In the genomic region with DNA sequence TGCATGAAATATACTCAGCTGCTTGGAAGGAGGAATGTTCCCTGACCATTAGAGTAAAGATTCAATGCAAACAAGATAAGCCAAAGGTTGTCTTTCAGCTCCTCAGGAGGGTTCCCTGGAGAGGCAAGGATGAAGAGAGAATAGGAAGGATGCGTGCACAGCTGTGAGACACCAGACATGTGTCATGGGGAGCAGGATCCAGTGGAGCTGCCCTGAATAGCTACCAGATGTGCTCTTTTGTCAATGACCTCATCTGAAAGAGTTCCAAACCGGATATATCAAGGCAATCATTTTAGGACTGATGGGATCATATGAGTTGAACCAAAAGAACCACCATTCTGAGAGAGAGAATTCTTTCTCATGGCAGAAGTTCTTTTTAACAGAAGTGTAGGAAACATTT, we compare ENCODE assay signal across 19 cellular contexts.
DNase-seq lines count a peak whose midpoint lies in the region; ATAC-seq, FAIRE-seq and TF ChIP-seq lines count a peak whose summit lies in the region.
"Had no signal": no experiment of that assay in that cellular context is flagged by ENCODE, and none has a peak within 500 bp of the region (broad histone marks: within the 10 kb centered on the region; RNA-seq: fewer than 3 reads in every experiment).

No MANE protein-coding gene starts in this region.

- 13% methylated on average over 2 of the region's 2 CpGs for WGBS in GM12878 (ENCODE audit: insufficient coverage, insufficient replicate concordance, low lambda C conversion rate, missing lambda C conversion rate)

- H3K4me3 Mint-ChIP-seq in mesothelial cell of epicardium: no peak overlapping the region
- H3K4me3 Mint-ChIP-seq: brain, CD14-positive monocyte had no signal

- H2AFZ ChIP-seq in GM12878 (ENCODE audit: control insufficient read depth, low read depth, low read length): no peak overlapping the region
- H2AFZ ChIP-seq in PC-9: no peak overlapping the region

- TF ChIP-seq CTCF in AG09309 (IDR thresholded peaks at IDR 0.05; ENCODE audit: control insufficient read depth, insufficient read depth, low read depth, low read length, missing control alignments) (no peak), GM12878 (IDR thresholded peaks at IDR 0.05 in 2 of 3, conservative IDR thresholded peaks at IDR 0.05 in 1 of 3; ENCODE audit: control insufficient read depth in 2 of 3, extremely low read depth in 1 of 3, insufficient read depth in 1 of 3, low read depth in 3 of 3, low read length in 3 of 3) (no peak), mesothelial cell of epicardium (IDR thresholded peaks at IDR 0.05; ENCODE audit: unreplicated experiment) (no peak), PC-9 (conservative IDR thresholded peaks at IDR 0.05) (no peak)

- H3K9me3 Mint-ChIP-seq in mesothelial cell of epicardium: peaks cover 3% of the 10 kb centered on the region

- H3K27me3 ChIP-seq in GM12878 (replicated peaks in 1 of 2; ENCODE audit: control insufficient read depth in 2 of 2, insufficient read depth in 2 of 2, low read length in 1 of 2) (no peaks in the 10 kb centered on the region), PC-9 (ENCODE audit: insufficient read depth, low read depth) (no peaks in the 10 kb centered on the region)
- H3K27me3 ChIP-seq: neutrophil, upper lobe of left lung had no signal

- H4K20me1 ChIP-seq in GM12878 (ENCODE audit: control insufficient read depth, insufficient read depth) (no peaks in the 10 kb centered on the region), PC-9 (ENCODE audit: insufficient read depth) (no peaks in the 10 kb centered on the region)

- no peaks in the 10 kb centered on the region for H3K27me3 Mint-ChIP-seq in mesothelial cell of epicardium (ENCODE audit: low read depth)
- H3K27me3 Mint-ChIP-seq: brain had no signal

- no peak for TF ChIP-seq EP300 in GM12878 (IDR thresholded peaks at IDR 0.05; ENCODE audit: borderline replicate concordance in 1 of 2, control insufficient read depth in 1 of 2, low read depth in 2 of 2, low read length in 2 of 2)

- RAD21 ChIA-PET in GM12878 (lab: Charles Lee; ENCODE audit: unreplicated experiment): interaction anchor here (0.8 kb wide), 1 partner anchor 26 kb away, joined by 4 read pairs; no protein-coding TSS in a partner anchor

- no peak for TF ChIP-seq RAD21 in GM12878 (IDR thresholded peaks at IDR 0.05; ENCODE audit: insufficient read depth, low read depth, low read length)

- BruUV-seq in GM12878 (replicated peaks; lab: Mats Ljungman, UMichigan): no TSS peak
- no TSS peak for BruUV-seq in PC-9 (replicated peaks; lab: Mats Ljungman, UMichigan)

- no peak overlapping the region for H3K4me2 ChIP-seq in GM12878 (ENCODE audit: control insufficient read depth, insufficient read depth)
- no peak overlapping the region for H3K4me2 ChIP-seq in PC-9

- H3K27ac Mint-ChIP-seq in mesothelial cell of epicardium: peak overlapping the region; percentile 64
- H3K27ac Mint-ChIP-seq: CD14-positive monocyte had no signal

- peak; percentile 52 for DNase-seq in AG09309 (ENCODE audit: low read depth)
- peak; percentile 93 for DNase-seq in GM04504 (ENCODE audit: low read depth)
- DNase-seq in GM12878 (ENCODE audit: low read depth, low spot score): no peak
- DNase-seq in mesothelial cell of epicardium (ENCODE audit: low spot score in 2 of 2, unreplicated experiment in 2 of 2): no peak
- no peak for DNase-seq in KBM-7
- DNase-seq in PC-9: no peak
- DNase-seq: activated CD4-positive, alpha-beta T cell treated with anti-CD3 and anti-CD28 coated beads for 1 hour; activated naive CD4-positive, alpha-beta T cell treated with Interleukin-2 at 50 U/mL for 16 hours; effector memory CD4-positive, alpha-beta T cell; NCI-H187; NCI-H526 treated with DMSO at 0.1 percent for 48 hours; RPMI8226; upper lobe of left lung had no signal

- no peak for FAIRE-seq in GM12878 (lab: Jason Lieb, UNC)
- FAIRE-seq: keratinocyte had no signal

- CTCF ChIA-PET in GM12878 (lab: Yijun Ruan, JAX): interaction anchor here (0.6 to 0.9 kb wide), 3 partner anchors 11 to 526 kb away, joined by 3 to 4 read pairs (median 3); no protein-coding TSS in a partner anchor
- CTCF ChIA-PET in PC-9 (lab: Charles Lee): no interaction called here

- H3K9me2 ChIP-seq in PC-9 (ENCODE audit: insufficient read depth): no peaks in the 10 kb centered on the region

- no peaks in the 10 kb centered on the region for H3K79me2 ChIP-seq in GM12878 (ENCODE audit: control insufficient read depth, insufficient read depth, low read length)
- H3K79me2 ChIP-seq in PC-9 (ENCODE audit: low read depth): no peaks in the 10 kb centered on the region

- no peak for TF ChIP-seq POLR2A in GM12878 (IDR thresholded peaks at IDR 0.05; ENCODE audit: low read depth, low read length)

- intact Hi-C loops in GM12878 (cut with micrococcal nuclease; ENCODE audit: unreplicated experiment) (no loop called here), PC-9 (cut with micrococcal nuclease; ENCODE audit: unreplicated experiment) (no loop called here)

- SMC1A ChIA-PET in GM12878 (lab: Charles Lee; ENCODE audit: uncharacterized antibody, unreplicated experiment): interaction anchor here (0.7 to 1.8 kb wide), 2 partner anchors 24 to 26 kb away, joined by 3 to 7 read pairs; no protein-coding TSS in a partner anchor

- in situ Hi-C loops in GM12878 (cut with MboI): no loop called here
- in situ Hi-C loops in KBM-7 (cut with MboI; ENCODE audit: low pct_unique_long_range_greater_than_20kb, low sequenced_read_pairs): no loop called here

- no peaks in the 10 kb centered on the region for H3K4me1 ChIP-seq in GM12878 (ENCODE audit: control insufficient read depth, insufficient read depth, low read length)
- H3K4me1 ChIP-seq in PC-9 (replicated peaks; ENCODE audit: insufficient read depth): no peaks in the 10 kb centered on the region

- no peak overlapping the region for H3K9ac ChIP-seq in GM12878 (ENCODE audit: control insufficient read depth, insufficient read depth, low read length)

- no peaks in the 10 kb centered on the region for H3K9me3 ChIP-seq in GM12878 (replicated peaks; ENCODE audit: control insufficient read depth, insufficient read depth, low read length)
- H3K9me3 ChIP-seq in PC-9 (ENCODE audit: insufficient read depth, low read depth): no peaks in the 10 kb centered on the region
- H3K9me3 ChIP-seq: neutrophil, upper lobe of left lung had no signal

- H3K27ac ChIP-seq in GM12878 (ENCODE audit: control insufficient read depth, insufficient read depth) (no peak overlapping the region), PC-9 (no peak overlapping the region)
- H3K27ac ChIP-seq: neutrophil, upper lobe of left lung had no signal

- ATAC-seq in GM12878: no peak
- no peak for ATAC-seq in HG03095 (IDR thresholded peaks at IDR 0.05; ENCODE audit: unreplicated experiment)
- no peak for ATAC-seq in GM21529 (IDR thresholded peaks at IDR 0.05; ENCODE audit: unreplicated experiment)

- no peaks in the 10 kb centered on the region for H3F3A ChIP-seq in PC-9 (ENCODE audit: insufficient read depth, low read depth)

- peaks cover 28% of the 10 kb centered on the region for H3K4me1 Mint-ChIP-seq in mesothelial cell of epicardium

- H3K4me3 ChIP-seq in AG09309 (ENCODE audit: control insufficient read depth, low read depth, low read length) (no peak overlapping the region), GM12878 (no peak overlapping the region), PC-9 (no peak overlapping the region)
- H3K4me3 ChIP-seq: upper lobe of left lung had no signal

- POLR2A ChIA-PET in GM12878 (lab: Charles Lee) (interaction anchor here (0.6 kb wide), 1 partner anchor 386 kb away, joined by 3 read pairs; no protein-coding TSS in a partner anchor), PC-9 (lab: Charles Lee; ENCODE audit: unreplicated experiment) (no interaction called here)

- H3K36me3 ChIP-seq in GM12878 (ENCODE audit: control insufficient read depth in 2 of 2, insufficient read depth in 2 of 2, low read length in 1 of 2) (no peaks in the 10 kb centered on the region), PC-9 (ENCODE audit: low read depth) (no peaks in the 10 kb centered on the region)
- H3K36me3 ChIP-seq: neutrophil, upper lobe of left lung had no signal

- no peaks in the 10 kb centered on the region for H3K36me3 Mint-ChIP-seq in mesothelial cell of epicardium
- H3K36me3 Mint-ChIP-seq: brain had no signal

TF ChIP-seq in GM12878, 131 proteins besides CTCF, POLR2A, EP300 and RAD21:
- peak; percentile 79 for TF ChIP-seq EED (IDR thresholded peaks at IDR 0.05; ENCODE audit: low read depth)
- TF ChIP-seq, protein P1, sequence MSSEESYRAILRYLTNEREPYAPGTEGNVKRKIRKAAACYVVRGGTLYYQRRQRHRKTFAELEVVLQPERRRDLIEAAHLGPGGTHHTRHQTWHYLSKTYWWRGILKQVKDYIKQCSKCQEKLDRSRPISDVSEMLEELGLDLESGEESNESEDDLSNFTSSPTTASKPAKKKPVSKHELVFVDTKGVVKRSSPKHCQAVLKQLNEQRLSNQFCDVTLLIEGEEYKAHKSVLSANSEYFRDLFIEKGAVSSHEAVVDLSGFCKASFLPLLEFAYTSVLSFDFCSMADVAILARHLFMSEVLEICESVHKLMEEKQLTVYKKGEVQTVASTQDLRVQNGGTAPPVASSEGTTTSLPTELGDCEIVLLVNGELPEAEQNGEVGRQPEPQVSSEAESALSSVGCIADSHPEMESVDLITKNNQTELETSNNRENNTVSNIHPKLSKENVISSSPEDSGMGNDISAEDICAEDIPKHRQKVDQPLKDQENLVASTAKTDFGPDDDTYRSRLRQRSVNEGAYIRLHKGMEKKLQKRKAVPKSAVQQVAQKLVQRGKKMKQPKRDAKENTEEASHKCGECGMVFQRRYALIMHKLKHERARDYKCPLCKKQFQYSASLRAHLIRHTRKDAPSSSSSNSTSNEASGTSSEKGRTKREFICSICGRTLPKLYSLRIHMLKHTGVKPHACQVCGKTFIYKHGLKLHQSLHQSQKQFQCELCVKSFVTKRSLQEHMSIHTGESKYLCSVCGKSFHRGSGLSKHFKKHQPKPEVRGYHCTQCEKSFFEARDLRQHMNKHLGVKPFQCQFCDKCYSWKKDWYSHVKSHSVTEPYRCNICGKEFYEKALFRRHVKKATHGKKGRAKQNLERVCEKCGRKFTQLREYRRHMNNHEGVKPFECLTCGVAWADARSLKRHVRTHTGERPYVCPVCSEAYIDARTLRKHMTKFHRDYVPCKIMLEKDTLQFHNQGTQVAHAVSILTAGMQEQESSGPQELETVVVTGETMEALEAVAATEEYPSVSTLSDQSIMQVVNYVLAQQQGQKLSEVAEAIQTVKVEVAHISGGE (CRISPR knock-in tag; IDR thresholded peaks at IDR 0.05): no peak
- TF ChIP-seq CEBPB (IDR thresholded peaks at IDR 0.05; ENCODE audit: borderline replicate concordance in 1 of 2, low read depth in 2 of 2, low read length in 2 of 2): no peak; a peak in 1 of 4 replicates
- TF ChIP-seq FOXM1 (IDR thresholded peaks at IDR 0.05; ENCODE audit: low read depth, low read length): no peak
- TF ChIP-seq STAT3 (IDR thresholded peaks at IDR 0.05; ENCODE audit: low read depth, low read length): no peak

Comparison
In these comparisons a context has a peak if more than half of its experiments do, and no peak if none do; other contexts are left out.
1. DNase-seq: peak in AG09309 (single experiment) and GM04504 (single experiment); none in GM12878 (single experiment), mesothelial cell of epicardium (0 of 2), KBM-7 (single experiment) and PC-9 (0 of 2).